ENCODE assay signal across 11 cellular contexts in genomic region chr1:3610165-3610822, GRCh38. TPM values are rescaled to one million over a fixed set of nuclear protein-coding genes. Genes with fewer than 3 reads are reported as not detected.
DNase-seq lines count a peak whose midpoint lies in the region; ATAC-seq, FAIRE-seq and TF ChIP-seq lines count a peak whose summit lies in the region.
"Had no signal": no experiment of that assay in that cellular context is flagged by ENCODE, and none has a peak within 500 bp of the region (broad histone marks: within the 10 kb centered on the region; RNA-seq: fewer than 3 reads in every experiment).

No MANE protein-coding gene starts in this region.

- H3K27ac ChIP-seq in small intestine (ENCODE audit: low read depth in 1 of 2, low read length in 1 of 2), result no peak overlapping the region

- DNase-seq in activated CD8-positive, alpha-beta T cell treated with anti-CD3 and anti-CD28 coated beads for 36 hours, result no peak
- DNase-seq in activated CD8-positive, alpha-beta T cell treated with anti-CD3 and anti-CD28 coated beads, Interleukin-2, amount 10 ng/mL, durations not matched to agents 7 days and 5 days, result no peak
- DNase-seq in NCI-H69 (lab: John Stamatoyannopoulos, UW), result peak; percentile 54
- DNase-seq in fibroblast of peridontal ligament (ENCODE audit: extremely low read depth), result peak; percentile 38
- DNase-seq in stimulated activated effector memory CD8-positive, alpha-beta T cell treated with anti-CD3 and anti-CD28 coated beads, Interleukin-12 subunit alpha, Interleukin-12 subunit beta, amount 100 ng/mL, for 72 hours (ENCODE audit: low spot score in 2 of 2), result no peak
- no peak for DNase-seq in small intestine
- DNase-seq in iPS-NIHi11 (ENCODE audit: low spot score), result no peak
- DNase-seq in kidney tubule cell (ENCODE audit: low spot score), result no peak

- TF ChIP-seq CTCF in activated CD8-positive, alpha-beta T cell treated with anti-CD3 and anti-CD28 coated beads for 36 hours (IDR thresholded peaks at IDR 0.05), result no peak

- no peak overlapping the region for H3K27ac Mint-ChIP-seq in activated CD8-positive, alpha-beta T cell treated with anti-CD3 and anti-CD28 coated beads for 36 hours
- H3K27ac Mint-ChIP-seq in activated CD8-positive, alpha-beta T cell treated with anti-CD3 and anti-CD28 coated beads, Interleukin-2, amount 10 ng/mL, durations not matched to agents 7 days and 5 days, result no peak overlapping the region
- no peak overlapping the region for H3K27ac Mint-ChIP-seq in stimulated activated effector memory CD8-positive, alpha-beta T cell treated with anti-CD3 and anti-CD28 coated beads, Interleukin-12 subunit alpha, Interleukin-12 subunit beta, amount 100 ng/mL, for 72 hours

- peaks cover 0 to 5% of the 10 kb centered on the region in 2 donors for H3K4me1 ChIP-seq in small intestine (ENCODE audit: control insufficient read depth in 2 of 2, insufficient read depth in 1 of 2, low read depth in 1 of 2, low read length in 1 of 2)

- no peak for FAIRE-seq in small intestine (lab: Jason Lieb, UNC)
- FAIRE-seq: GM19239, TTC549 had no signal

- H3K27me3 Mint-ChIP-seq in activated CD8-positive, alpha-beta T cell treated with anti-CD3 and anti-CD28 coated beads for 36 hours, result peaks cover 11% of the 10 kb centered on the region
- H3K27me3 Mint-ChIP-seq in activated CD8-positive, alpha-beta T cell treated with anti-CD3 and anti-CD28 coated beads, Interleukin-2, amount 10 ng/mL, durations not matched to agents 7 days and 5 days (ENCODE audit: low read depth), result peaks cover 27% of the 10 kb centered on the region

- WGBS in small intestine, 3 donors, result 18 to 27% (median 24%) methylated on average over 16 to 19 of the region's 19 CpGs

- no peak for ATAC-seq in activated CD8-positive, alpha-beta T cell treated with anti-CD3 and anti-CD28 coated beads for 36 hours
- ATAC-seq in activated CD8-positive, alpha-beta T cell treated with anti-CD3 and anti-CD28 coated beads, Interleukin-2, amount 10 ng/mL, durations not matched to agents 7 days and 5 days, result no peak
- ATAC-seq in stimulated activated effector memory CD8-positive, alpha-beta T cell treated with anti-CD3 and anti-CD28 coated beads, Interleukin-12 subunit alpha, Interleukin-12 subunit beta, amount 100 ng/mL, for 72 hours, result no peak

- peaks cover 3 to 5% of the 10 kb centered on the region in 2 donors for H3K27me3 ChIP-seq in small intestine (ENCODE audit: control insufficient read depth in 2 of 2, insufficient read depth in 2 of 2, low read length in 2 of 2)

- peak overlapping the region; percentile 34 for H3K4me3 Mint-ChIP-seq in activated CD8-positive, alpha-beta T cell treated with anti-CD3 and anti-CD28 coated beads for 36 hours
- H3K4me3 Mint-ChIP-seq in activated CD8-positive, alpha-beta T cell treated with anti-CD3 and anti-CD28 coated beads, Interleukin-2, amount 10 ng/mL, durations not matched to agents 7 days and 5 days, result no peak overlapping the region
- H3K4me3 Mint-ChIP-seq in stimulated activated effector memory CD8-positive, alpha-beta T cell treated with anti-CD3 and anti-CD28 coated beads, Interleukin-12 subunit alpha, Interleukin-12 subunit beta, amount 100 ng/mL, for 72 hours, result peak overlapping the region; percentile 75

- H3K36me3 Mint-ChIP-seq in activated CD8-positive, alpha-beta T cell treated with anti-CD3 and anti-CD28 coated beads for 36 hours (ENCODE audit: low read depth), result no peaks in the 10 kb centered on the region
- no peaks in the 10 kb centered on the region for H3K36me3 Mint-ChIP-seq in activated CD8-positive, alpha-beta T cell treated with anti-CD3 and anti-CD28 coated beads, Interleukin-2, amount 10 ng/mL, durations not matched to agents 7 days and 5 days (ENCODE audit: low read depth)
- no peaks in the 10 kb centered on the region for H3K36me3 Mint-ChIP-seq in stimulated activated effector memory CD8-positive, alpha-beta T cell treated with anti-CD3 and anti-CD28 coated beads, Interleukin-12 subunit alpha, Interleukin-12 subunit beta, amount 100 ng/mL, for 72 hours

- H3K4me1 Mint-ChIP-seq in activated CD8-positive, alpha-beta T cell treated with anti-CD3 and anti-CD28 coated beads for 36 hours (ENCODE audit: low read depth), result peaks cover 4% of the 10 kb centered on the region
- H3K4me1 Mint-ChIP-seq in activated CD8-positive, alpha-beta T cell treated with anti-CD3 and anti-CD28 coated beads, Interleukin-2, amount 10 ng/mL, durations not matched to agents 7 days and 5 days (ENCODE audit: low read depth), result peaks cover 2% of the 10 kb centered on the region
- H3K4me1 Mint-ChIP-seq in stimulated activated effector memory CD8-positive, alpha-beta T cell treated with anti-CD3 and anti-CD28 coated beads, Interleukin-12 subunit alpha, Interleukin-12 subunit beta, amount 100 ng/mL, for 72 hours, result peaks cover 5% of the 10 kb centered on the region

- no peaks in the 10 kb centered on the region for H3K9me3 ChIP-seq in small intestine (ENCODE audit: control insufficient read depth, low read depth)

- CTCF ChIA-PET in activated CD8-positive, alpha-beta T cell treated with anti-CD3 and anti-CD28 coated beads for 36 hours (lab: Charles Lee), result interaction anchor here (1.1 kb wide), 1 partner anchor 119 kb away, joined by 3 read pairs; no protein-coding TSS in a partner anchor
- CTCF ChIA-PET in activated CD8-positive, alpha-beta T cell treated with anti-CD3 and anti-CD28 coated beads, Interleukin-2, amount 10 ng/mL, durations not matched to agents 7 days and 5 days (lab: Charles Lee), result interaction anchor here (2.3 kb wide), 1 partner anchor 9 kb away, joined by 9 read pairs; no protein-coding TSS in a partner anchor

- no peak overlapping the region for H3K4me3 ChIP-seq in small intestine (ENCODE audit: low read depth in 1 of 2, low read length in 2 of 2)

- H3K36me3 ChIP-seq in small intestine (ENCODE audit: control insufficient read depth in 2 of 2, insufficient read depth in 2 of 2, low read length in 2 of 2), result no peaks in the 10 kb centered on the region

- H3K9me3 Mint-ChIP-seq in activated CD8-positive, alpha-beta T cell treated with anti-CD3 and anti-CD28 coated beads for 36 hours, result no peaks in the 10 kb centered on the region
- H3K9me3 Mint-ChIP-seq in activated CD8-positive, alpha-beta T cell treated with anti-CD3 and anti-CD28 coated beads, Interleukin-2, amount 10 ng/mL, durations not matched to agents 7 days and 5 days (ENCODE audit: insufficient read depth), result no peaks in the 10 kb centered on the region
- H3K9me3 Mint-ChIP-seq in stimulated activated effector memory CD8-positive, alpha-beta T cell treated with anti-CD3 and anti-CD28 coated beads, Interleukin-12 subunit alpha, Interleukin-12 subunit beta, amount 100 ng/mL, for 72 hours, result no peaks in the 10 kb centered on the region

- intact Hi-C loops in activated CD8-positive, alpha-beta T cell treated with anti-CD3 and anti-CD28 coated beads for 36 hours (cut with micrococcal nuclease), result no loop called here

- POLR2A ChIA-PET in activated CD8-positive, alpha-beta T cell treated with anti-CD3 and anti-CD28 coated beads for 36 hours (lab: Charles Lee), result no interaction called here
- POLR2A ChIA-PET in activated CD8-positive, alpha-beta T cell treated with anti-CD3 and anti-CD28 coated beads, Interleukin-2, amount 10 ng/mL, durations not matched to agents 7 days and 5 days (lab: Charles Lee), result interaction anchor here (0.6 kb wide), 1 partner anchor 36 kb away, joined by 3 read pairs; no protein-coding TSS in a partner anchor

RNA-seq across cellular contexts. Expression of gene MEGF6, which starts 1.0 kb away (rescaled TPM):
- total RNA-seq in activated CD8-positive, alpha-beta T cell treated with anti-CD3 and anti-CD28 coated beads for 36 hours, result 1 to 10 TPM; 2.0 to 2.5 TPM
- total RNA-seq in activated CD8-positive, alpha-beta T cell treated with anti-CD3 and anti-CD28 coated beads, Interleukin-2, amount 10 ng/mL, durations not matched to agents 7 days and 5 days, result 1 to 10 TPM; 7.1 to 8.3 TPM
- polyA plus RNA-seq in small intestine, result 1 to 10 TPM in 2 of 3 donors, under 1 TPM in 1; 0.45 to 5.5 (median 1.9) TPM

RNA-seq across cellular contexts. Expression of gene TPRG1L, which starts 14.5 kb away (rescaled TPM):
- total RNA-seq in activated CD8-positive, alpha-beta T cell treated with anti-CD3 and anti-CD28 coated beads for 36 hours, result 1 to 10 TPM; 6.1 to 6.2 TPM
- 10 to 100 TPM in 1 of 2 experiments, 1 to 10 TPM in 1; 9.9 to 10.0 TPM for total RNA-seq in activated CD8-positive, alpha-beta T cell treated with anti-CD3 and anti-CD28 coated beads, Interleukin-2, amount 10 ng/mL, durations not matched to agents 7 days and 5 days
- 10 to 100 TPM; 41.2 to 97.7 (median 86.2) TPM for polyA plus RNA-seq in small intestine

RNA-seq across cellular contexts. Expression of gene WRAP73, which starts 39.6 kb away (rescaled TPM):
- 10 to 100 TPM; 34.2 to 35.4 TPM for total RNA-seq in activated CD8-positive, alpha-beta T cell treated with anti-CD3 and anti-CD28 coated beads for 36 hours
- 10 to 100 TPM; 33.1 to 36.7 TPM for total RNA-seq in activated CD8-positive, alpha-beta T cell treated with anti-CD3 and anti-CD28 coated beads, Interleukin-2, amount 10 ng/mL, durations not matched to agents 7 days and 5 days
- 10 to 100 TPM; 25.7 to 36.9 (median 33.0) TPM for polyA plus RNA-seq in small intestine

RNA-seq across cellular contexts. Expression of gene TP73, which starts 42.0 kb away (rescaled TPM):
- total RNA-seq in activated CD8-positive, alpha-beta T cell treated with anti-CD3 and anti-CD28 coated beads for 36 hours, result under 1 TPM; 0.60 to 0.68 TPM
- total RNA-seq in activated CD8-positive, alpha-beta T cell treated with anti-CD3 and anti-CD28 coated beads, Interleukin-2, amount 10 ng/mL, durations not matched to agents 7 days and 5 days, result 1 to 10 TPM; 1.3 to 1.4 TPM
- polyA plus RNA-seq in small intestine, result under 1 TPM in 1 of 3 donors, not detected in 2; 0.15 TPM
- total RNA-seq: skeletal muscle tissue had no signal

Comparison
In these comparisons a context has a peak if more than half of its experiments do, and no peak if none do; other contexts are left out.
1. DNase-seq: peak in NCI-H69 (single experiment) and fibroblast of peridontal ligament (single experiment); none in activated CD8-positive, alpha-beta T cell treated with anti-CD3 and anti-CD28 coated beads for 36 hours (single experiment), activated CD8-positive, alpha-beta T cell treated with anti-CD3 and anti-CD28 coated beads, Interleukin-2, amount 10 ng/mL, durations not matched to agents 7 days and 5 days (single experiment), stimulated activated effector memory CD8-positive, alpha-beta T cell treated with anti-CD3 and anti-CD28 coated beads, Interleukin-12 subunit alpha, Interleukin-12 subunit beta, amount 100 ng/mL, for 72 hours (0 of 2), small intestine (single experiment), iPS-NIHi11 (single experiment) and kidney tubule cell (single experiment).